Comparison of ENCODE assay signal across 24 cellular contexts in genomic region chr3:61758839-61759238, GRCh38.
"Had no signal": no experiment of that assay in that cellular context is flagged by ENCODE, and none has a peak within 500 bp of the region (broad histone marks: within the 10 kb centered on the region; RNA-seq: fewer than 3 reads in every experiment).

No MANE protein-coding gene starts in this region.

- FAIRE-seq: small intestine had no signal

- H3K27ac ChIP-seq: left ventricle myocardium inferior, ovary, sigmoid colon, spleen, transverse colon, upper lobe of left lung, vagina had no signal

- H3K36me3 Mint-ChIP-seq: mesothelial cell of epicardium; naive B cell; natural killer cell; stimulated activated memory B cell treated with anti-CD40 and anti-IgM and Interleukin-4, amounts not matched to agents 10 μg/mL and 1 μg/mL and 100 μg/mL, for 72 hours had no signal

- DNase-seq: hypothalamus; islet precursor cell; left ventricle myocardium inferior; mesendoderm; naive B cell; natural killer cell; ovary; retina; right cardiac atrium; sigmoid colon; small intestine; spleen; stimulated activated CD4-positive, alpha-beta T cell treated with anti-CD3 and anti-CD28 coated beads, Interleukin-4, amount 100 ng/mL, for 4 hours; stimulated activated CD8-positive, alpha-beta memory T cell treated with anti-CD3 and anti-CD28 coated beads, Interleukin-4, amount 100 ng/mL, for 48 hours; stimulated activated naive CD4-positive, alpha-beta T cell treated with Interleukin-2 at 50 U/mL for 16 hours; stimulated activated naive CD8-positive, alpha-beta T cell treated with anti-CD3 and anti-CD28 coated beads, Interleukin-15, amount 100 ng/mL, for 72 hours; substantia nigra; transverse colon; upper lobe of left lung had no signal

- H3K4me1 ChIP-seq: spleen, transverse colon, upper lobe of left lung, vagina had no signal

- H3K4me3 Mint-ChIP-seq: mesothelial cell of epicardium; naive B cell; natural killer cell; stimulated activated memory B cell treated with anti-CD40 and anti-IgM and Interleukin-4, amounts not matched to agents 10 μg/mL and 1 μg/mL and 100 μg/mL, for 72 hours; stimulated activated naive CD8-positive, alpha-beta T cell treated with anti-CD3 and anti-CD28 coated beads, Interleukin-15, amount 100 ng/mL, for 72 hours had no signal

- H3K9me3 Mint-ChIP-seq: mesothelial cell of epicardium; stimulated activated naive CD8-positive, alpha-beta T cell treated with anti-CD3 and anti-CD28 coated beads, Interleukin-15, amount 100 ng/mL, for 72 hours had no signal

- H3K27ac Mint-ChIP-seq: mesothelial cell of epicardium; naive B cell; natural killer cell; progenitor cell of endocrine pancreas; stimulated activated memory B cell treated with anti-CD40 and anti-IgM and Interleukin-4, amounts not matched to agents 10 μg/mL and 1 μg/mL and 100 μg/mL, for 72 hours had no signal

- H3K4me3 ChIP-seq: left ventricle myocardium inferior, lung, ovary, sigmoid colon, spleen, transverse colon, upper lobe of left lung, vagina had no signal

- H3K9me3 ChIP-seq: left ventricle myocardium inferior, ovary, sigmoid colon, transverse colon, upper lobe of left lung, vagina had no signal

- H3K27me3 ChIP-seq: ovary, sigmoid colon, spleen, transverse colon, upper lobe of left lung, vagina had no signal

- H3K36me3 ChIP-seq: left ventricle myocardium inferior, ovary, sigmoid colon, spleen, transverse colon, upper lobe of left lung, vagina had no signal

- H3K27me3 Mint-ChIP-seq: naive B cell; progenitor cell of endocrine pancreas; stimulated activated memory B cell treated with anti-CD40 and anti-IgM and Interleukin-4, amounts not matched to agents 10 μg/mL and 1 μg/mL and 100 μg/mL, for 72 hours; stimulated activated naive CD8-positive, alpha-beta T cell treated with anti-CD3 and anti-CD28 coated beads, Interleukin-15, amount 100 ng/mL, for 72 hours had no signal

- ATAC-seq: natural killer cell; right cardiac atrium; stimulated activated memory B cell treated with anti-CD40 and anti-IgM and Interleukin-4, amounts not matched to agents 10 μg/mL and 1 μg/mL and 100 μg/mL, for 72 hours; stimulated activated naive CD8-positive, alpha-beta T cell treated with anti-CD3 and anti-CD28 coated beads, Interleukin-15, amount 100 ng/mL, for 72 hours had no signal

- H3K4me1 Mint-ChIP-seq: naive B cell; natural killer cell; stimulated activated memory B cell treated with anti-CD40 and anti-IgM and Interleukin-4, amounts not matched to agents 10 μg/mL and 1 μg/mL and 100 μg/mL, for 72 hours; stimulated activated naive CD8-positive, alpha-beta T cell treated with anti-CD3 and anti-CD28 coated beads, Interleukin-15, amount 100 ng/mL, for 72 hours had no signal
